Comparison of ENCODE assay signal across 22 cellular contexts in genomic region chr15:95449229-95449628, GRCh38.
"Had no signal": no experiment of that assay in that cellular context is flagged by ENCODE, and none has a peak within 500 bp of the region (broad histone marks: within the 10 kb centered on the region; RNA-seq: fewer than 3 reads in every experiment).

No MANE protein-coding gene starts in this region.

- H3K4me3 ChIP-seq: breast epithelium, heart left ventricle, lower lobe of right lung, psoas muscle, right atrium auricular region, thoracic aorta had no signal

- ATAC-seq: heart left ventricle, left colon, lower lobe of right lung, psoas muscle had no signal

- H3K4me1 Mint-ChIP-seq: naive B cell had no signal

- H3K27me3 ChIP-seq: breast epithelium, heart left ventricle, right atrium auricular region had no signal

- H3K4me3 Mint-ChIP-seq: activated CD4-positive, alpha-beta memory T cell treated with anti-CD3 and anti-CD28 coated beads for 36 hours; activated naive CD8-positive, alpha-beta T cell treated with anti-CD3 and anti-CD28 coated beads for 36 hours; naive B cell; type B pancreatic cell had no signal

- H3K36me3 ChIP-seq: breast epithelium, heart left ventricle, lower lobe of right lung, right atrium auricular region, thoracic aorta had no signal

- H3K36me3 Mint-ChIP-seq: naive B cell had no signal

- FAIRE-seq: keratinocyte had no signal

- DNase-seq: activated CD4-positive, alpha-beta memory T cell treated with anti-CD3 and anti-CD28 coated beads for 36 hours; activated CD4-positive, alpha-beta T cell treated with anti-CD3 and anti-CD28 coated beads for 48 hours; activated naive CD4-positive, alpha-beta T cell treated with Interleukin-2 at 50 U/mL for 16 hours; activated naive CD8-positive, alpha-beta T cell treated with anti-CD3 and anti-CD28 coated beads for 36 hours; activated T-cell treated with anti-CD3 and anti-CD28 coated beads, Interleukin-2, amount 50 U/mL, for 48 hours; amniotic stem cell; cerebellar nuclear complex; cortex of kidney; heart left ventricle; left colon; lower lobe of right lung; naive B cell; psoas muscle; stimulated activated CD4-positive, alpha-beta T cell treated with anti-CD3 and anti-CD28 coated beads, Interleukin-4, amount 100 ng/mL, for 24 hours; stimulated activated naive CD4-positive, alpha-beta T cell treated with Interleukin-2 at 50 U/mL for 16 hours; T-helper 9 cell had no signal

- H3K27ac ChIP-seq: breast epithelium, epithelial cell of prostate, heart left ventricle, lower lobe of right lung, psoas muscle, right atrium auricular region, thoracic aorta had no signal

- H3K9me3 ChIP-seq: breast epithelium, heart left ventricle, lower lobe of right lung, psoas muscle, right atrium auricular region, thoracic aorta had no signal

- H3K27me3 Mint-ChIP-seq: activated CD4-positive, alpha-beta memory T cell treated with anti-CD3 and anti-CD28 coated beads for 36 hours; type B pancreatic cell had no signal

- H3K27ac Mint-ChIP-seq: activated CD4-positive, alpha-beta memory T cell treated with anti-CD3 and anti-CD28 coated beads for 36 hours; activated naive CD8-positive, alpha-beta T cell treated with anti-CD3 and anti-CD28 coated beads for 36 hours; naive B cell; type B pancreatic cell had no signal

- H3K4me1 ChIP-seq: breast epithelium, lower lobe of right lung, psoas muscle, right atrium auricular region had no signal
